9 cellular contexts compared by ENCODE assay signal in the genomic region with DNA sequence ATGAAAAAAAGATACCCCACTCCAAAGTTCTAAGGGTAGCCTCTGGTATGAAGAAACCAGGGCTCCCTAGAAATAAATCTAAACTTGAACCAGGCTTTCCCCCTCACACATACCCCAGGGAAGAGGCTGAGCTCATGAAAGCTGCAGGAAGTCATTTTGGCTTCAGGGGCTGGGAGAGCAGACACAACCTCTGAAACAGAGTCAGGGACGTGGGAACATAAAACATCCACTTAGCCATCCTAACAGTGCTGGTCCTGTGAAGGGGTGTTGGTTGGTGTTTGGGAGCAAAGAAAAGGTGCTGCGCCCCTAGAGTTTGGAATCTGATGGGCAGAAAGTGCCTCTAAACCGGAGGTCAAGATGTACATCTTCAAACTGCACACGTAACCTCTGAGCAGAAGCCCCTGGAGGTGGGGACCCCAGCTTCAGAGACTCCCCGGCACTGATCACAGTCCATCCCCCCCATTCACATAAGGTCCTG. TPM values are rescaled to one million over a fixed set of nuclear protein-coding genes. Genes with fewer than 3 reads are reported as not detected.
A peak's percentile ranks its signal among the peaks of the same experiment; 100 is the strongest.
DNase-seq lines count a peak whose midpoint lies in the region; ATAC-seq and TF ChIP-seq lines count a peak whose summit lies in the region.
"Had no signal": no experiment of that assay in that cellular context is flagged by ENCODE, and none has a peak within 500 bp of the region (broad histone marks: within the 10 kb centered on the region; RNA-seq: fewer than 3 reads in every experiment).

No MANE protein-coding gene starts in this region.

- DNase-seq in T-helper 1 cell (no peak), right cardiac atrium (peak in 1 of 3 donors; percentile 32), thoracic aorta (ENCODE audit: low spot score) (no peak), HAP-1 (ENCODE audit: low spot score in 2 of 2) (no peak), T-helper 9 cell (no peak), SHP77 treated with DMSO at 0.1 percent for 48 hours (lab: John Stamatoyannopoulos, UW) (no peak)
- DNase-seq in activated T-helper 1 cell treated with anti-CD3 and anti-CD28 coated beads, Interleukin-12 subunit alpha, Interleukin-12 subunit beta, Interleukin-2, Interleukin-4 antibody, amounts not matched to agents 30 ng/mL and 10 ng/mL and 1 ng/mL, durations not matched to agents 14 hours and 24 hours and 36 hours (ENCODE audit: low spot score): no peak

- in situ Hi-C loops in HAP-1 (cut with MboI; ENCODE audit: low sequenced_read_pairs): no loop called here

- H3K36me3 Mint-ChIP-seq in T-helper 1 cell treated with Interleukin-12 subunit alpha and Interleukin-12 subunit beta and Interleukin-4 antibody, amounts not matched to agents 30 μg/mL and 1 μg/mL, for 36 hours (ENCODE audit: low read depth): peaks cover 11% of the 10 kb centered on the region
- H3K36me3 Mint-ChIP-seq in activated T-helper 1 cell treated with anti-CD3 and anti-CD28 coated beads, Interleukin-12 subunit alpha, Interleukin-12 subunit beta, Interleukin-2, Interleukin-4 antibody, amounts not matched to agents 30 ng/mL and 10 ng/mL and 1 ng/mL, durations not matched to agents 14 hours and 24 hours and 36 hours (ENCODE audit: low read depth): peaks cover 4% of the 10 kb centered on the region

- H3K9me3 Mint-ChIP-seq in T-helper 1 cell treated with Interleukin-12 subunit alpha and Interleukin-12 subunit beta and Interleukin-4 antibody, amounts not matched to agents 30 μg/mL and 1 μg/mL, for 36 hours: no peaks in the 10 kb centered on the region
- H3K9me3 Mint-ChIP-seq in activated T-helper 1 cell treated with anti-CD3 and anti-CD28 coated beads, Interleukin-12 subunit alpha, Interleukin-12 subunit beta, Interleukin-2, Interleukin-4 antibody, amounts not matched to agents 30 ng/mL and 10 ng/mL and 1 ng/mL, durations not matched to agents 14 hours and 24 hours and 36 hours: no peaks in the 10 kb centered on the region

- H3K9me3 ChIP-seq in right cardiac atrium (ENCODE audit: control insufficient read depth, low read length): no peaks in the 10 kb centered on the region
- H3K9me3 ChIP-seq in thoracic aorta: no peaks in the 10 kb centered on the region
- no peaks in the 10 kb centered on the region for H3K9me3 ChIP-seq in HAP-1

- H3K27me3 Mint-ChIP-seq in T-helper 1 cell treated with Interleukin-12 subunit alpha and Interleukin-12 subunit beta and Interleukin-4 antibody, amounts not matched to agents 30 μg/mL and 1 μg/mL, for 36 hours (ENCODE audit: low read depth): no peaks in the 10 kb centered on the region
- no peaks in the 10 kb centered on the region for H3K27me3 Mint-ChIP-seq in activated T-helper 1 cell treated with anti-CD3 and anti-CD28 coated beads, Interleukin-12 subunit alpha, Interleukin-12 subunit beta, Interleukin-2, Interleukin-4 antibody, amounts not matched to agents 30 ng/mL and 10 ng/mL and 1 ng/mL, durations not matched to agents 14 hours and 24 hours and 36 hours (ENCODE audit: insufficient read depth)

- 63% methylated on average over 5 of the region's 5 CpGs for WGBS in right cardiac atrium

- intact Hi-C loops in activated T-helper 1 cell treated with anti-CD3 and anti-CD28 coated beads, Interleukin-12 subunit alpha, Interleukin-12 subunit beta, Interleukin-2, Interleukin-4 antibody, amounts not matched to agents 30 ng/mL and 10 ng/mL and 1 ng/mL, durations not matched to agents 14 hours and 24 hours and 36 hours (cut with micrococcal nuclease): loop anchor here (1.0 kb wide), 1 partner anchor 23 kb away; a partner anchor contains a TSS
- intact Hi-C loops in right cardiac atrium (cut with DNase I): no loop called here

- H3K4me3 Mint-ChIP-seq in T-helper 1 cell treated with Interleukin-12 subunit alpha and Interleukin-12 subunit beta and Interleukin-4 antibody, amounts not matched to agents 30 μg/mL and 1 μg/mL, for 36 hours: peak overlapping the region; percentile 77
- H3K4me3 Mint-ChIP-seq in activated T-helper 1 cell treated with anti-CD3 and anti-CD28 coated beads, Interleukin-12 subunit alpha, Interleukin-12 subunit beta, Interleukin-2, Interleukin-4 antibody, amounts not matched to agents 30 ng/mL and 10 ng/mL and 1 ng/mL, durations not matched to agents 14 hours and 24 hours and 36 hours: peak overlapping the region; percentile 77

- H3K27me3 ChIP-seq in right cardiac atrium (ENCODE audit: control insufficient read depth, insufficient read depth) (no peaks in the 10 kb centered on the region), thoracic aorta (replicated peaks; ENCODE audit: insufficient read depth) (no peaks in the 10 kb centered on the region), HAP-1 (ENCODE audit: low read depth) (no peaks in the 10 kb centered on the region)

- H3K4me1 Mint-ChIP-seq in T-helper 1 cell treated with Interleukin-12 subunit alpha and Interleukin-12 subunit beta and Interleukin-4 antibody, amounts not matched to agents 30 μg/mL and 1 μg/mL, for 36 hours (ENCODE audit: low read depth): peaks cover 26% of the 10 kb centered on the region
- H3K4me1 Mint-ChIP-seq in activated T-helper 1 cell treated with anti-CD3 and anti-CD28 coated beads, Interleukin-12 subunit alpha, Interleukin-12 subunit beta, Interleukin-2, Interleukin-4 antibody, amounts not matched to agents 30 ng/mL and 10 ng/mL and 1 ng/mL, durations not matched to agents 14 hours and 24 hours and 36 hours (ENCODE audit: low read depth): peaks cover 16% of the 10 kb centered on the region

- TF ChIP-seq CTCF in thoracic aorta (IDR thresholded peaks at IDR 0.05): no peak

- H3K27ac Mint-ChIP-seq in T-helper 1 cell treated with Interleukin-12 subunit alpha and Interleukin-12 subunit beta and Interleukin-4 antibody, amounts not matched to agents 30 μg/mL and 1 μg/mL, for 36 hours: peak overlapping the region; percentile 90
- H3K27ac Mint-ChIP-seq in activated T-helper 1 cell treated with anti-CD3 and anti-CD28 coated beads, Interleukin-12 subunit alpha, Interleukin-12 subunit beta, Interleukin-2, Interleukin-4 antibody, amounts not matched to agents 30 ng/mL and 10 ng/mL and 1 ng/mL, durations not matched to agents 14 hours and 24 hours and 36 hours: peak overlapping the region; percentile 89

- no peak for ATAC-seq in right cardiac atrium
- no peak for ATAC-seq in thoracic aorta (ENCODE audit: insufficient number of reproducible peaks, low FRiP score, low read depth)

- H3K4me1 ChIP-seq in right cardiac atrium (ENCODE audit: control insufficient read depth, insufficient read depth, low read length) (peaks cover 3% of the 10 kb centered on the region), thoracic aorta (ENCODE audit: control insufficient read depth in 1 of 2, low read depth in 2 of 2) (peaks cover 10 to 14% of the 10 kb centered on the region in 2 donors), HAP-1 (no peaks in the 10 kb centered on the region)

- H3K27ac ChIP-seq in right cardiac atrium (ENCODE audit: low read length): peak overlapping the region; percentile 68
- peak overlapping the region; percentile 34 to 87 for H3K27ac ChIP-seq in thoracic aorta

- peaks cover 12% of the 10 kb centered on the region for H3K36me3 ChIP-seq in thoracic aorta
- H3K36me3 ChIP-seq in HAP-1 (replicated peaks): no peaks in the 10 kb centered on the region

- no peak overlapping the region for H3K4me3 ChIP-seq in right cardiac atrium (ENCODE audit: low read length)
- peak overlapping the region; percentile 51 for H3K4me3 ChIP-seq in thoracic aorta
- H3K4me3 ChIP-seq in HAP-1: no peak overlapping the region

RNA-seq across cellular contexts. Expression of a gene that starts 15.8 kb away (rescaled TPM):
- total RNA-seq in activated T-helper 1 cell treated with anti-CD3 and anti-CD28 coated beads, Interleukin-12 subunit alpha, Interleukin-12 subunit beta, Interleukin-2, Interleukin-4 antibody, amounts not matched to agents 30 ng/mL and 10 ng/mL and 1 ng/mL, durations not matched to agents 14 hours and 24 hours and 36 hours: 5.9 and 6.9 TPM in 2 replicates
- 10 to 100 TPM; 12.2 to 12.7 (median 12.3) TPM for total RNA-seq in right cardiac atrium
- 4.1 TPM for polyA plus RNA-seq in right cardiac atrium
- 10 to 100 TPM; 14.2 to 20.4 TPM for total RNA-seq in thoracic aorta

RNA-seq across cellular contexts. Expression of a gene that starts 22.4 kb away (rescaled TPM):
- total RNA-seq in activated T-helper 1 cell treated with anti-CD3 and anti-CD28 coated beads, Interleukin-12 subunit alpha, Interleukin-12 subunit beta, Interleukin-2, Interleukin-4 antibody, amounts not matched to agents 30 ng/mL and 10 ng/mL and 1 ng/mL, durations not matched to agents 14 hours and 24 hours and 36 hours: 26.6 and 31.2 TPM in 2 replicates
- total RNA-seq in right cardiac atrium: 100 to 1,000 TPM in 2 of 4 donors, 10 to 100 TPM in 2; 92.9 to 105 (median 98.1) TPM
- 149 TPM for polyA plus RNA-seq in right cardiac atrium
- total RNA-seq in thoracic aorta: 100 to 1,000 TPM; 103 to 144 TPM

RNA-seq across cellular contexts. Expression of a gene that starts 22.7 kb away (rescaled TPM):
- total RNA-seq in activated T-helper 1 cell treated with anti-CD3 and anti-CD28 coated beads, Interleukin-12 subunit alpha, Interleukin-12 subunit beta, Interleukin-2, Interleukin-4 antibody, amounts not matched to agents 30 ng/mL and 10 ng/mL and 1 ng/mL, durations not matched to agents 14 hours and 24 hours and 36 hours: 10.7 and 14.4 TPM in 2 replicates
- total RNA-seq in right cardiac atrium (10 to 100 TPM; 16.7 to 26.5 (median 24.9) TPM), thoracic aorta (10 to 100 TPM; 15.1 to 21.8 TPM)
- polyA plus RNA-seq in right cardiac atrium: 34.2 TPM

RNA-seq across cellular contexts. Expression of a gene that starts 27.7 kb away (rescaled TPM):
- not detected in 2 replicates for total RNA-seq in activated T-helper 1 cell treated with anti-CD3 and anti-CD28 coated beads, Interleukin-12 subunit alpha, Interleukin-12 subunit beta, Interleukin-2, Interleukin-4 antibody, amounts not matched to agents 30 ng/mL and 10 ng/mL and 1 ng/mL, durations not matched to agents 14 hours and 24 hours and 36 hours
- total RNA-seq in right cardiac atrium (not detected), thoracic aorta (not detected)
- not detected for polyA plus RNA-seq in right cardiac atrium
- total RNA-seq: SK-MEL-5 had no signal

RNA-seq across cellular contexts. Expression of a gene that starts 31.6 kb away (rescaled TPM):
- 2.0 TPM in 2 replicates for total RNA-seq in activated T-helper 1 cell treated with anti-CD3 and anti-CD28 coated beads, Interleukin-12 subunit alpha, Interleukin-12 subunit beta, Interleukin-2, Interleukin-4 antibody, amounts not matched to agents 30 ng/mL and 10 ng/mL and 1 ng/mL, durations not matched to agents 14 hours and 24 hours and 36 hours
- total RNA-seq in right cardiac atrium (10 to 100 TPM; 23.2 to 32.1 (median 26.3) TPM), thoracic aorta (10 to 100 TPM; 55.7 to 69.7 TPM)
- 19.7 TPM for polyA plus RNA-seq in right cardiac atrium
